Comparison of ENCODE assay signal across 9 cellular contexts in the genomic region with DNA sequence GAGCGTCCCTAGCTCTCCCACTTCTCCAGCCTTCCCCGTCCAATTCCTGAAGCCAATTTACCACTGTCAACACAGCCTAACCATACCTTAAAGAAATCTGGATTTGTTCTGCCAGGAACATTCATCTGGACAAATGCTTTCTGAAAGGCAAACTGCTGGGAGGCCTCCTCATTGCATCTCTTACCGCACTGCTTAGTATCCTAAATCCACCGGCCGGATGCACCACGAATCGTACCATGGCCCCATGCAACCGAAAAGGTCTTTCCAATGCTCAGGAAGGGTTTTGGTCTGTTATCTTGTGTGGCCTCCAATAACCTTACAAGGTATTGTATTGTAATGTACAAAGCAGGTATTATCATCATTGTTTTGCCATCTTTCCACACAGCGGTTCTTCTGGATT. TPM values are rescaled to one million over a fixed set of nuclear protein-coding genes. Genes with fewer than 3 reads are reported as not detected.
DNase-seq lines count a peak whose midpoint lies in the region; TF ChIP-seq lines count a peak whose summit lies in the region.
"Had no signal": no experiment of that assay in that cellular context is flagged by ENCODE, and none has a peak within 500 bp of the region (broad histone marks: within the 10 kb centered on the region; RNA-seq: fewer than 3 reads in every experiment).

No MANE protein-coding gene starts in this region.

- no peak overlapping the region for H2AFZ ChIP-seq in ACC112 (ENCODE audit: low read length, unreplicated experiment)
- no peak overlapping the region for H2AFZ ChIP-seq in OCI-LY1 (ENCODE audit: low read length)
- H2AFZ ChIP-seq in neural cell (ENCODE audit: low read depth, low read length): peak overlapping the region; percentile 6

- H3F3A ChIP-seq in OCI-LY1 (ENCODE audit: insufficient read depth, low read length): peaks cover 7% of the 10 kb centered on the region; the same call in 1 of the 2 replicates
- no peaks in the 10 kb centered on the region for H3F3A ChIP-seq in neural cell (ENCODE audit: insufficient read depth, low read length, poor library complexity, severe bottlenecking)

- TF ChIP-seq RAD21 in neural cell (conservative IDR thresholded peaks at IDR 0.05): no peak

- TF ChIP-seq CTCF in OCI-LY1 (IDR thresholded peaks at IDR 0.05; ENCODE audit: low read length) (no peak), neural cell (IDR thresholded peaks at IDR 0.05; ENCODE audit: poor library complexity, severe bottlenecking) (no peak)

- H3K9me3 ChIP-seq in OCI-LY1 (ENCODE audit: low read length) (no peaks in the 10 kb centered on the region), duodenal mucosa (ENCODE audit: control insufficient read depth in 1 of 2, low read length in 2 of 2) (no peaks in the 10 kb centered on the region), neural cell (ENCODE audit: low read length) (no peaks in the 10 kb centered on the region)

- H3K4me1 ChIP-seq in ACC112 (ENCODE audit: control insufficient read depth, insufficient read depth, low read length, unreplicated experiment) (peaks cover 75% of the 10 kb centered on the region), OCI-LY1 (ENCODE audit: insufficient read depth, low read length, severe bottlenecking) (peaks cover 74% of the 10 kb centered on the region), duodenal mucosa (ENCODE audit: control insufficient read depth in 1 of 2, insufficient read depth in 2 of 2, low read length in 2 of 2) (peaks cover 91 to 93% of the 10 kb centered on the region in 2 donors)

- DNase-seq in NCI-H187 treated with DMSO at 0.1 percent for 48 hours (lab: John Stamatoyannopoulos, UW) (no peak), NCI-H1436 treated with DMSO at 0.1 percent for 48 hours (lab: John Stamatoyannopoulos, UW) (no peak), NCI-H1105 (lab: John Stamatoyannopoulos, UW) (no peak), OCI-M1 (lab: John Stamatoyannopoulos, UW) (no peak)
- DNase-seq: NCI-H1436 had no signal

- peak overlapping the region; percentile 93; the same call in 1 of the 2 replicates for H3K9ac ChIP-seq in OCI-LY1 (ENCODE audit: low read length)
- peak overlapping the region; percentile 28 to 59 for H3K9ac ChIP-seq in duodenal mucosa (ENCODE audit: low read depth in 1 of 2, low read length in 2 of 2)
- H3K9ac ChIP-seq in neural cell (ENCODE audit: low read length): peak overlapping the region; percentile 69

- H3K79me2 ChIP-seq in ACC112 (ENCODE audit: control insufficient read depth, insufficient read depth, low read length, unreplicated experiment) (peaks cover 66% of the 10 kb centered on the region), OCI-LY1 (ENCODE audit: insufficient read depth, low read length) (0 out of 2 replicates have a peak, but pooled peaks cover 6% of the 10 kb centered on the region), neural cell (replicated peaks; ENCODE audit: insufficient read depth, low read length) (no peaks in the 10 kb centered on the region)

- H3K36me3 ChIP-seq in ACC112 (ENCODE audit: insufficient read depth, low read length): peaks cover 23% of the 10 kb centered on the region; the same call in 1 of the 2 replicates
- H3K36me3 ChIP-seq in OCI-LY1 (ENCODE audit: insufficient read depth, low read length): peaks cover 80% of the 10 kb centered on the region
- peaks cover 31 to 95% of the 10 kb centered on the region in 2 donors for H3K36me3 ChIP-seq in duodenal mucosa (ENCODE audit: control insufficient read depth in 1 of 2, insufficient read depth in 2 of 2, low read length in 2 of 2)
- H3K36me3 ChIP-seq in neural cell (ENCODE audit: insufficient read depth, low read length): no peaks in the 10 kb centered on the region

- peak overlapping the region; percentile 100 for H3K27ac ChIP-seq in ACC112 (ENCODE audit: low read depth, low read length)
- H3K27ac ChIP-seq in OCI-LY1 (ENCODE audit: low read depth, low read length, poor library complexity, severe bottlenecking): peak overlapping the region; percentile 99
- peak overlapping the region; percentile 90 for H3K27ac ChIP-seq in duodenal mucosa (ENCODE audit: low read depth, low read length)
- H3K27ac ChIP-seq in neural cell (ENCODE audit: low read length): peak overlapping the region; percentile 72

- H3K4me3 ChIP-seq in ACC112 (ENCODE audit: low read depth, low read length) (no peak overlapping the region; the same call in 1 of the 2 replicates), OCI-LY1 (ENCODE audit: low read depth, low read length, poor library complexity, severe bottlenecking) (peak overlapping the region; percentile 26), duodenal mucosa (ENCODE audit: low read depth in 1 of 2, low read length in 2 of 2) (peak overlapping the region in 1 of 2 donors; percentile 40), neural cell (ENCODE audit: low read length) (no peak overlapping the region)

- H3K4me2 ChIP-seq in OCI-LY1 (ENCODE audit: low read length) (peak overlapping the region; percentile 75; the same call in 1 of the 2 replicates), neural cell (ENCODE audit: low read length) (no peak overlapping the region)

- H3K27me3 ChIP-seq in ACC112 (ENCODE audit: insufficient read depth, low read length): no peaks in the 10 kb centered on the region
- no peaks in the 10 kb centered on the region for H3K27me3 ChIP-seq in OCI-LY1 (ENCODE audit: insufficient read depth, low read length)
- H3K27me3 ChIP-seq in duodenal mucosa (ENCODE audit: control insufficient read depth in 1 of 2, insufficient read depth in 2 of 2, low read length in 2 of 2): no peaks in the 10 kb centered on the region
- H3K27me3 ChIP-seq in neural cell (ENCODE audit: insufficient read depth, low read depth, low read length): no peaks in the 10 kb centered on the region

- H3K9me2 ChIP-seq in OCI-LY1 (ENCODE audit: low read depth, low read length) (no peaks in the 10 kb centered on the region), neural cell (ENCODE audit: insufficient read depth, low read length) (no peaks in the 10 kb centered on the region)

- TF ChIP-seq EP300 in neural cell (conservative IDR thresholded peaks at IDR 0.05; ENCODE audit: poor library complexity, severe bottlenecking): no peak

- H4K20me1 ChIP-seq in OCI-LY1 (ENCODE audit: insufficient read depth, low read length): no peaks in the 10 kb centered on the region
- no peaks in the 10 kb centered on the region for H4K20me1 ChIP-seq in neural cell (ENCODE audit: insufficient read depth)

TF ChIP-seq in neural cell, 6 proteins besides CTCF, POLR2A, EP300 and RAD21:
- no peak for TF ChIP-seq EZH2 (IDR thresholded peaks at IDR 0.05; ENCODE audit: borderline replicate concordance, insufficient read depth, low read length, poor library complexity, severe bottlenecking)
- no peak for TF ChIP-seq TAF1 (IDR thresholded peaks at IDR 0.05; ENCODE audit: low read depth)
- TF ChIP-seq MXI1 (conservative IDR thresholded peaks at IDR 0.05; ENCODE audit: poor library complexity, severe bottlenecking): no peak
- TF ChIP-seq, protein P1, sequence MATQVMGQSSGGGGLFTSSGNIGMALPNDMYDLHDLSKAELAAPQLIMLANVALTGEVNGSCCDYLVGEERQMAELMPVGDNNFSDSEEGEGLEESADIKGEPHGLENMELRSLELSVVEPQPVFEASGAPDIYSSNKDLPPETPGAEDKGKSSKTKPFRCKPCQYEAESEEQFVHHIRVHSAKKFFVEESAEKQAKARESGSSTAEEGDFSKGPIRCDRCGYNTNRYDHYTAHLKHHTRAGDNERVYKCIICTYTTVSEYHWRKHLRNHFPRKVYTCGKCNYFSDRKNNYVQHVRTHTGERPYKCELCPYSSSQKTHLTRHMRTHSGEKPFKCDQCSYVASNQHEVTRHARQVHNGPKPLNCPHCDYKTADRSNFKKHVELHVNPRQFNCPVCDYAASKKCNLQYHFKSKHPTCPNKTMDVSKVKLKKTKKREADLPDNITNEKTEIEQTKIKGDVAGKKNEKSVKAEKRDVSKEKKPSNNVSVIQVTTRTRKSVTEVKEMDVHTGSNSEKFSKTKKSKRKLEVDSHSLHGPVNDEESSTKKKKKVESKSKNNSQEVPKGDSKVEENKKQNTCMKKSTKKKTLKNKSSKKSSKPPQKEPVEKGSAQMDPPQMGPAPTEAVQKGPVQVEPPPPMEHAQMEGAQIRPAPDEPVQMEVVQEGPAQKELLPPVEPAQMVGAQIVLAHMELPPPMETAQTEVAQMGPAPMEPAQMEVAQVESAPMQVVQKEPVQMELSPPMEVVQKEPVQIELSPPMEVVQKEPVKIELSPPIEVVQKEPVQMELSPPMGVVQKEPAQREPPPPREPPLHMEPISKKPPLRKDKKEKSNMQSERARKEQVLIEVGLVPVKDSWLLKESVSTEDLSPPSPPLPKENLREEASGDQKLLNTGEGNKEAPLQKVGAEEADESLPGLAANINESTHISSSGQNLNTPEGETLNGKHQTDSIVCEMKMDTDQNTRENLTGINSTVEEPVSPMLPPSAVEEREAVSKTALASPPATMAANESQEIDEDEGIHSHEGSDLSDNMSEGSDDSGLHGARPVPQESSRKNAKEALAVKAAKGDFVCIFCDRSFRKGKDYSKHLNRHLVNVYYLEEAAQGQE (IDR thresholded peaks at IDR 0.05; ENCODE audit: borderline replicate concordance): no peak
- no peak for TF ChIP-seq POLR2AphosphoS5 (IDR thresholded peaks at IDR 0.05)
- TF ChIP-seq SMC3 (conservative IDR thresholded peaks at IDR 0.05; ENCODE audit: poor library complexity): no peak

RNA-seq across cellular contexts. Expression of a gene that starts 57.6 kb away (rescaled TPM):
- 7.1 and 8.1 TPM in 2 replicates for polyA plus RNA-seq in neural cell
- polyA minus RNA-seq in neural cell: 33.8 and 36.3 TPM in 2 replicates
